ENCODE assay signal across 1 cellular context in genomic region chr18:24446953-24447537, GRCh38.
TF ChIP-seq lines count a peak whose summit lies in the region.

No MANE protein-coding gene starts in this region.

TF ChIP-seq in GM12878, 131 proteins besides CTCF, POLR2A, EP300 and RAD21:
- TF ChIP-seq MAX (IDR thresholded peaks at IDR 0.05; ENCODE audit: low read depth, low read length) (no peak), ZSCAN29 (IDR thresholded peaks at IDR 0.05) (no peak), SMAD1 (IDR thresholded peaks at IDR 0.05; ENCODE audit: low read depth, partially characterized antibody) (no peak), SRF (IDR thresholded peaks at IDR 0.05; ENCODE audit: low read depth in 2 of 2, low read length in 2 of 2) (no peak)
